Comparison of ENCODE assay signal across 19 cellular contexts in the genomic region with DNA sequence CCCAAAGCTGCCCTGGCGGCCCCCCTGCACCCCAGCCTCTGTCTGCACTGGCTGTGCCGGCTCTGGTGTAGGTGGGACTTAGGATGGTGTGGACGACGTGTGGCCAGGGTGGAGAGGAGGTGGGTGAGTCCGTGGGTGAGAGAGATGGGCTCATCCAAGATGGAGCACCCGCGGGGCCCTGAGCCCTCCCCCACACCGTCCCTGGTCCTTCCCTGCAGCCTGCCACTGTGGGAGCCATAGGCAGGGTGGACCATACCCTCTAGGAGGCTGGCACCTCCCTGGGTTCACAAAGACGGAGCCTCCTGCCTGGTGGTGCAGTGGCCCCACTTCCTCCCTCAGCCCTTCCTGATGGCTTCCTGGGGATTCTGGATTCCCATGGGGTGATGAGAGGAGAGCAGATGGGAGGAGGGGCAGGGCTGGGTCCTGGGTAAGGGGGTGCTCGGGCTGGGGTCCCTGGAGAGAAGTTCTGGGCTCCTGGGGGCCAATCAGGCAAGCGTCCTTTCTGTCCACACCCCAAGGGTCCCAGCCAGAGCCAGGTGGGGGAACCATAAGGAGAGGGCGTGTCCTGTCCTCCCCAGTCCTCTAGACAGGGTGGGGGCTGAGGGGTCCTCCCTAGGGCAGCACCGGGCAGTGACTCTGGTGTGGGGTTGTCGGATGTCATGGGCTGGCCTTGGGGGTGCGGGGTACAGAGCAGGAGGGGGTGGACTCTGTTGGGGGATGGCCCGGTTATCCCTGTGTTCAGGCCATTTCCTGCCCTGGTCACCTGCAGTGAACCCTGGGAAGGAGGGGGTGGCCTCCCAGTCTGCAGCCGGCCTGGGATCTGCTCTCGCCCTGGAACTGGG.
"Had no signal": no experiment of that assay in that cellular context is flagged by ENCODE, and none has a peak within 500 bp of the region (broad histone marks: within the 10 kb centered on the region; RNA-seq: fewer than 3 reads in every experiment).

No MANE protein-coding gene starts in this region.

- H3K27ac Mint-ChIP-seq: activated naive CD4-positive, alpha-beta T cell treated with anti-CD3 and anti-CD28 coated beads for 36 hours; activated naive CD8-positive, alpha-beta T cell treated with anti-CD3 and anti-CD28 coated beads, Interleukin-2, amount 10 ng/mL, durations not matched to agents 7 days and 5 days; activated T-cell treated with anti-CD3 and anti-CD28 coated beads, Interleukin-2, amount 50 U/mL, for 72 hours; dendritic cell treated with granulocyte-macrophage colony-stimulating factor and Interleukin-4, amounts not matched to agents 40 ng/mL and 50 ng/mL, for 4 days; stimulated activated naive CD8-positive, alpha-beta T cell treated with anti-CD3 and anti-CD28 coated beads, Interleukin-15, amount 100 ng/mL, for 72 hours had no signal

- H3K27ac ChIP-seq: tibial artery had no signal

- H3K9me3 Mint-ChIP-seq: activated naive CD8-positive, alpha-beta T cell treated with anti-CD3 and anti-CD28 coated beads, Interleukin-2, amount 10 ng/mL, durations not matched to agents 7 days and 5 days; activated T-cell treated with anti-CD3 and anti-CD28 coated beads, Interleukin-2, amount 50 U/mL, for 72 hours had no signal

- H3K36me3 Mint-ChIP-seq: activated naive CD8-positive, alpha-beta T cell treated with anti-CD3 and anti-CD28 coated beads, Interleukin-2, amount 10 ng/mL, durations not matched to agents 7 days and 5 days; immature natural killer cell had no signal

- ATAC-seq: activated T-cell treated with anti-CD3 and anti-CD28 coated beads, Interleukin-2, amount 50 U/mL, for 72 hours; stimulated activated naive CD8-positive, alpha-beta T cell treated with anti-CD3 and anti-CD28 coated beads, Interleukin-15, amount 100 ng/mL, for 72 hours had no signal

- H3K4me3 Mint-ChIP-seq: activated naive CD4-positive, alpha-beta T cell treated with anti-CD3 and anti-CD28 coated beads for 36 hours; activated naive CD8-positive, alpha-beta T cell treated with anti-CD3 and anti-CD28 coated beads, Interleukin-2, amount 10 ng/mL, durations not matched to agents 7 days and 5 days; activated T-cell treated with anti-CD3 and anti-CD28 coated beads, Interleukin-2, amount 50 U/mL, for 72 hours; dendritic cell treated with granulocyte-macrophage colony-stimulating factor and Interleukin-4, amounts not matched to agents 40 ng/mL and 50 ng/mL, for 4 days; stimulated activated naive CD8-positive, alpha-beta T cell treated with anti-CD3 and anti-CD28 coated beads, Interleukin-15, amount 100 ng/mL, for 72 hours had no signal

- H3K4me3 ChIP-seq: tibial artery had no signal

- DNase-seq: activated CD8-positive, alpha-beta memory T cell treated with anti-CD3 and anti-CD28 coated beads for 24 hours; activated CD8-positive, alpha-beta memory T cell treated with anti-CD3 and anti-CD28 coated beads, Interleukin-2, amount 50 U/mL, for 48 hours; activated effector memory CD4-positive, alpha-beta T cell treated with Interleukin-2 at 50 U/mL for 16 hours; activated naive CD4-positive, alpha-beta T cell treated with anti-CD3 and anti-CD28 coated beads for 36 hours; activated T-cell treated with anti-CD3 and anti-CD28 coated beads, Interleukin-2, amount 50 U/mL, for 72 hours; amniotic stem cell; effector CD4-positive, alpha-beta T cell; immature natural killer cell; kidney glomerular epithelial cell; mesenchymal stem cell; occipital lobe; retina; stimulated activated CD4-positive, alpha-beta T cell treated with anti-CD3 and anti-CD28 coated beads, Interleukin-12 subunit alpha, Interleukin-12 subunit beta, amount 100 ng/mL, for 4 hours; stimulated activated CD4-positive, alpha-beta T cell treated with anti-CD3 and anti-CD28 coated beads, Interleukin-4, amount 100 ng/mL, for 4 hours; stimulated activated naive CD8-positive, alpha-beta T cell treated with anti-CD3 and anti-CD28 coated beads, Interleukin-15, amount 100 ng/mL, for 72 hours; T-helper 1 cell; tibial artery had no signal

- H3K4me1 Mint-ChIP-seq: activated naive CD8-positive, alpha-beta T cell treated with anti-CD3 and anti-CD28 coated beads, Interleukin-2, amount 10 ng/mL, durations not matched to agents 7 days and 5 days had no signal
